In the genomic region with DNA sequence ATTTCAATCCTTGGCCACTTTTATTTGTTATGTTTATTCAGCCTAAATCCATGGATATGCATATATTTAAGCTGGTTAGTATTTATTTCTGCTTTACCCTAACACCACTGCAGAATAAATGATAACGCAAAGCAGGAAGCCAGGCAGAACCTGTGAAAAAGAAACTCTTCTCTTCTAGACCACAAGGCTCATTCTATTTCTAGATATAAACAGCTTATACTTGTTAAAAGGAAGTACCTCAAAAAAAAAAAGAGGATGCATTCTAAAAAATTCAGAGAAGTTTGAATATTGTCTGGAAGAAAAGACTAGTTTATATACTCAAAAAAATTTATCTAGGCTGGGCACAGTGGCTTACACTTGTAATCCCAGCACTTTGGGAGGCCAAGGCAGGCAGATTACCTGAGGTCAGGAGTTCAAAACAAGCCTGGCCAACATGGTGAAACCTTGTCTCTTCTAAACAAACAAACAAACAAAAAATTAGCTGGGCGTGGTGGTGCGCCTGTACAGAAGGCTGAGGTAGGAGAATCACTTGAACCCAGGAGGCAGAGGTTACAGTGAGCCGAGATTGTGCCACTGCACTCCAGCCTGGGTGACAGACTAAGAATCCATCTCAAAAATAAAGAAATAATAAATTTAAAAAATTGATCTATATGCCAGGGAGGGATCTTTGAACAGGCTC, we compare ENCODE assay signal across 9 cellular contexts. TPM values are rescaled to one million over a fixed set of nuclear protein-coding genes. Genes with fewer than 3 reads are reported as not detected.
DNase-seq lines count a peak whose midpoint lies in the region; ATAC-seq and TF ChIP-seq lines count a peak whose summit lies in the region.
"Had no signal": no experiment of that assay in that cellular context is flagged by ENCODE, and none has a peak within 500 bp of the region (broad histone marks: within the 10 kb centered on the region; RNA-seq: fewer than 3 reads in every experiment).

No MANE protein-coding gene starts in this region.

- intact Hi-C loops in colonic mucosa (cut with DNase I) (no loop called here), breast epithelium (cut with DNase I; ENCODE audit: low total_unique reads) (no loop called here)

- peak overlapping the region; percentile 30 for H3K27ac ChIP-seq in colonic mucosa
- H3K27ac ChIP-seq in breast epithelium = no peak overlapping the region
- H3K27ac ChIP-seq: neutrophil had no signal

- H3K36me3 ChIP-seq in colonic mucosa (no peaks in the 10 kb centered on the region), breast epithelium (no peaks in the 10 kb centered on the region)

- DNase-seq in colonic mucosa (no peak), breast epithelium (ENCODE audit: low spot score in 2 of 2) (no peak), dedifferentiated amniotic fluid mesenchymal stem cell (ENCODE audit: extremely low spot score) (no peak), NCI-H1105 treated with DMSO at 0.1 percent for 48 hours (lab: John Stamatoyannopoulos, UW) (no peak), NCI-H1417 (lab: John Stamatoyannopoulos, UW) (no peak)

- H3K4me3 ChIP-seq in colonic mucosa (no peak overlapping the region), breast epithelium (no peak overlapping the region)

- TF ChIP-seq POLR2A in breast epithelium (IDR thresholded peaks at IDR 0.05) = no peak

- H3K9me3 ChIP-seq in colonic mucosa (no peaks in the 10 kb centered on the region), breast epithelium (no peaks in the 10 kb centered on the region)
- H3K9me3 ChIP-seq: neutrophil had no signal

- TF ChIP-seq CTCF in colonic mucosa (IDR thresholded peaks at IDR 0.05) = no peak
- TF ChIP-seq CTCF in breast epithelium (IDR thresholded peaks at IDR 0.05) = no peak

- H3K27me3 ChIP-seq in colonic mucosa (no peaks in the 10 kb centered on the region), breast epithelium (no peaks in the 10 kb centered on the region)
- H3K27me3 ChIP-seq: neutrophil had no signal

- ATAC-seq in GM18498 (IDR thresholded peaks at IDR 0.05; ENCODE audit: unreplicated experiment) (peak; percentile 87), GM21515 (IDR thresholded peaks at IDR 0.05; ENCODE audit: unreplicated experiment) (peak; percentile 90), HG03520 (IDR thresholded peaks at IDR 0.05; ENCODE audit: unreplicated experiment) (peak; percentile 84)

- H3K4me1 ChIP-seq in colonic mucosa (no peaks in the 10 kb centered on the region), breast epithelium (no peaks in the 10 kb centered on the region)

- no peak overlapping the region for H3K9ac ChIP-seq in colonic mucosa (ENCODE audit: low read depth in 2 of 2, low read length in 2 of 2)

RNA-seq across cellular contexts. Expression of gene GALNT4, which starts 55.8 kb away (rescaled TPM):
- total RNA-seq in colonic mucosa (10 to 100 TPM; 37.2 to 54.4 TPM), breast epithelium (10 to 100 TPM in 1 of 3 donors, 1 to 10 TPM in 2; 5.3 to 11.1 (median 7.2) TPM)

RNA-seq across cellular contexts. Expression of gene POC1B, which starts 57.1 kb away (rescaled TPM):
- 10 to 100 TPM; 31.4 to 32.0 TPM for total RNA-seq in colonic mucosa
- 10 to 100 TPM; 16.0 to 30.4 (median 27.9) TPM for total RNA-seq in breast epithelium
